21 cellular contexts compared by ENCODE assay signal in genomic region chr1:95653598-95653997, GRCh38.
DNase-seq lines count a peak whose midpoint lies in the region; ATAC-seq and TF ChIP-seq lines count a peak whose summit lies in the region.
"Had no signal": no experiment of that assay in that cellular context is flagged by ENCODE, and none has a peak within 500 bp of the region (broad histone marks: within the 10 kb centered on the region; RNA-seq: fewer than 3 reads in every experiment).

No MANE protein-coding gene starts in this region.

- no peaks in the 10 kb centered on the region for H3F3A ChIP-seq in neural progenitor cell (ENCODE audit: low read depth)

- no peak overlapping the region for H3K27ac Mint-ChIP-seq in neural progenitor cell
- H3K27ac Mint-ChIP-seq: B cell, CD14-positive monocyte had no signal

- H3K9me3 ChIP-seq in neural progenitor cell (ENCODE audit: low read depth) (no peaks in the 10 kb centered on the region), thyroid gland (no peaks in the 10 kb centered on the region), left lung (peaks cover 0 to 4% of the 10 kb centered on the region in 2 donors)
- H3K9me3 ChIP-seq: A549, SJCRH30 had no signal

- peak overlapping the region; percentile 51 for H2AFZ ChIP-seq in neural progenitor cell (replicated peaks)
- H2AFZ ChIP-seq: GM23248 had no signal

- intact Hi-C loops in thyroid gland (cut with DNase I) (no loop called here), left lung (cut with DNase I) (no loop called here)

- no peak for TF ChIP-seq CTCF in neural progenitor cell (IDR thresholded peaks at IDR 0.05)
- no peak for TF ChIP-seq CTCF in thyroid gland (IDR thresholded peaks at IDR 0.05)
- no peak for TF ChIP-seq CTCF in left lung (IDR thresholded peaks at IDR 0.05)

- no peaks in the 10 kb centered on the region for H3K27me3 Mint-ChIP-seq in neural progenitor cell (ENCODE audit: insufficient read depth, low read depth)
- H3K27me3 Mint-ChIP-seq: B cell had no signal

- H3K4me3 Mint-ChIP-seq in neural progenitor cell = no peak overlapping the region
- H3K4me3 Mint-ChIP-seq: B cell, CD14-positive monocyte had no signal

- no peak overlapping the region for H3K4me3 ChIP-seq in neural progenitor cell
- H3K4me3 ChIP-seq in thyroid gland (replicated peaks in 1 of 3) = no peak overlapping the region
- no peak overlapping the region for H3K4me3 ChIP-seq in left lung
- H3K4me3 ChIP-seq: A549, GM12878, GM23248, SJCRH30 had no signal

- DNase-seq in NCI-H1694 (lab: John Stamatoyannopoulos, UW) = peak; percentile 64
- peak; percentile 85 for DNase-seq in NCI-H82 (lab: John Stamatoyannopoulos, UW)
- DNase-seq in cerebellar cortex (ENCODE audit: low spot score) = peak; percentile 10
- DNase-seq in neural progenitor cell (ENCODE audit: low spot score) = no peak
- no peak for DNase-seq in thyroid gland
- DNase-seq in hepatic stellate cell (ENCODE audit: low spot score) = no peak
- no peak for DNase-seq in left lung
- no peak for DNase-seq in left lobe of liver (ENCODE audit: low spot score)
- DNase-seq: DMS79, GM23248, NCI-H1105, NCI-H146, NCI-H2081 treated with DMSO at 0.1 percent for 48 hours, NCI-H774, SJCRH30 had no signal

- no peak for TF ChIP-seq POLR2A in thyroid gland (IDR thresholded peaks at IDR 0.05)

- no peaks in the 10 kb centered on the region for H3K79me2 ChIP-seq in neural progenitor cell (ENCODE audit: low read depth)

- H3K4me1 Mint-ChIP-seq in neural progenitor cell = peaks cover 16% of the 10 kb centered on the region
- H3K4me1 Mint-ChIP-seq: B cell, CD14-positive monocyte had no signal

- no peaks in the 10 kb centered on the region for H3K36me3 ChIP-seq in neural progenitor cell
- H3K36me3 ChIP-seq in thyroid gland = no peaks in the 10 kb centered on the region
- H3K36me3 ChIP-seq in left lung = no peaks in the 10 kb centered on the region
- H3K36me3 ChIP-seq: SJCRH30 had no signal

- H3K27me3 ChIP-seq in neural progenitor cell = no peaks in the 10 kb centered on the region
- no peaks in the 10 kb centered on the region for H3K27me3 ChIP-seq in thyroid gland
- H3K27me3 ChIP-seq in left lung = no peaks in the 10 kb centered on the region
- H3K27me3 ChIP-seq: SJCRH30 had no signal

- H3K4me1 ChIP-seq in neural progenitor cell = peaks cover 6% of the 10 kb centered on the region
- no peaks in the 10 kb centered on the region for H3K4me1 ChIP-seq in thyroid gland
- no peaks in the 10 kb centered on the region for H3K4me1 ChIP-seq in left lung
- H3K4me1 ChIP-seq: A549, SJCRH30 had no signal

- no peaks in the 10 kb centered on the region for H3K36me3 Mint-ChIP-seq in neural progenitor cell
- H3K36me3 Mint-ChIP-seq: CD14-positive monocyte had no signal

- ATAC-seq in left lung (no peak), left lobe of liver (no peak)
- ATAC-seq: A549, GM12878, HCT116 had no signal

- H4K20me1 ChIP-seq in neural progenitor cell (ENCODE audit: low read depth) = no peaks in the 10 kb centered on the region

- H3K4me2 ChIP-seq in neural progenitor cell = no peak overlapping the region
- H3K4me2 ChIP-seq: A549, KMS-11 had no signal

- H3K9ac ChIP-seq in neural progenitor cell = no peak overlapping the region
- H3K9ac ChIP-seq: GM23248, KMS-11 had no signal

- 76 to 79% methylated on average over 4 of the region's 4 CpGs for WGBS in thyroid gland, 2 donors

- H3K9me3 Mint-ChIP-seq in neural progenitor cell = no peaks in the 10 kb centered on the region

- no peak overlapping the region for H3K27ac ChIP-seq in neural progenitor cell
- no peak overlapping the region for H3K27ac ChIP-seq in thyroid gland
- H3K27ac ChIP-seq in left lung = no peak overlapping the region
- H3K27ac ChIP-seq: A549, GM23248, KMS-11, SJCRH30 had no signal

Comparison
In these comparisons a context has a peak if more than half of its experiments do, and no peak if none do; other contexts are left out.
1. DNase-seq: peak in NCI-H1694 (single experiment), NCI-H82 (single experiment) and cerebellar cortex (single experiment); none in neural progenitor cell (single experiment), thyroid gland (0 of 2), hepatic stellate cell (single experiment), left lung (0 of 2) and left lobe of liver (single experiment).